ENCODE assay signal across 8 cellular contexts in the genomic region with DNA sequence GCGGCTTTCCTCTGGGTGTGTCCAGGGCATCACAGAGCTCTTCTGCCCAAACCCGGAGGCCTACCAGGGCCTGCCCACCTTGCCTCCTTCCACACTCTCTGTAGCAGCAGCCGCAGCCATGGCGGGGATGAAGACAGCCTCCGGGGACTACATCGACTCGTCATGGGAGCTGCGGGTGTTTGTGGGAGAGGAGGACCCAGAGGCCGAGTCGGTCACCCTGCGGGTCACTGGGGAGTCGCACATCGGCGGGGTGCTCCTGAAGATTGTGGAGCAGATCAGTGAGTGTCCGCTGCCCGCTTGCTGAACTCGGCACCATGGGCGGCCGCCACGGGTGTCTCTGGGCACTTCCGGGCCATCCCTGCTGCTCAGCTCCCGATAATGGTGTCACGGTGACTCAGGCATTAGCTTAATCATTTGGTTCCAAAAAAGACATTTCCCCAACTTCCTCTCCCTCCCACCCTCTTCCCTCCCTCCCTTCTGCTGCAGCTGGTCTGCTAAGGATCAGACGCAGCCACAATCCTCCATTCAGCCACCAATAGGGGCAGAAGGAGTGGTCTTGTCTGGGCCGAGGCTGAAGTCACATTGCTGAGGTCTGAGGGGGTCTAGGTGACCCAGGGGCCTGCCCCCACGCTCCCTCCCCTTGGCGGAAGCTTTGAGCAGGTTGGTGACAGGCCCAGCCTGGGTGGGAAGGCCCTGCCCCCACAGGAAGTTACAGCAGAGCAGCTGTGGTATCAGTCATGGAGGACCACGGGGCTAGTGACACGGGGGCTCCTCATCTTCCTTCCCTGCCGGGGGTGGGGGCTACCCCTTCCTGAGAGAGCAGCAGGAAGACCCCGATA. TPM values are rescaled to one million over a fixed set of nuclear protein-coding genes. Genes with fewer than 3 reads are reported as not detected.
A peak's percentile ranks its signal among the peaks of the same experiment; 100 is the strongest.
DNase-seq lines count a peak whose midpoint lies in the region; ATAC-seq and TF ChIP-seq lines count a peak whose summit lies in the region.

No MANE protein-coding gene starts in this region.

- TF ChIP-seq CTCF in neural crest cell (conservative IDR thresholded peaks at IDR 0.05) = no peak
- TF ChIP-seq CTCF in thoracic aorta (IDR thresholded peaks at IDR 0.05) = no peak

- H3K9me3 ChIP-seq in thoracic aorta = no peaks in the 10 kb centered on the region

- H3K9me3 Mint-ChIP-seq in IgD-negative memory B cell (no peaks in the 10 kb centered on the region), neural crest cell (no peaks in the 10 kb centered on the region)
- H3K9me3 Mint-ChIP-seq in activated CD4-positive, alpha-beta T cell treated with anti-CD3 and anti-CD28 coated beads, Interleukin-2, amount 10 ng/mL, durations not matched to agents 24 days and 14 days = no peaks in the 10 kb centered on the region

- H3K27me3 ChIP-seq in thoracic aorta (replicated peaks; ENCODE audit: insufficient read depth) = no peaks in the 10 kb centered on the region

- peaks cover 19 to 29% (median 26%) of the 10 kb centered on the region in 3 donors for H3K4me1 Mint-ChIP-seq in IgD-negative memory B cell
- peaks cover 32% of the 10 kb centered on the region for H3K4me1 Mint-ChIP-seq in activated CD4-positive, alpha-beta T cell treated with anti-CD3 and anti-CD28 coated beads, Interleukin-2, amount 10 ng/mL, durations not matched to agents 24 days and 14 days
- H3K4me1 Mint-ChIP-seq in neural crest cell = peaks cover 9% of the 10 kb centered on the region

- peak; percentile 58 for ATAC-seq in GM19397 (IDR thresholded peaks at IDR 0.05; ENCODE audit: unreplicated experiment)
- ATAC-seq in thoracic aorta (ENCODE audit: insufficient number of reproducible peaks, low FRiP score, low read depth) = peak; percentile 44

- H3K4me1 ChIP-seq in thoracic aorta (ENCODE audit: control insufficient read depth in 1 of 2, low read depth in 2 of 2) = no peaks in the 10 kb centered on the region

- peak; percentile 68 for DNase-seq in AG08396 (ENCODE audit: low spot score)
- peak; percentile 93 for DNase-seq in activated CD4-positive, alpha-beta T cell treated with anti-CD3 and anti-CD28 coated beads, Interleukin-2, amount 10 ng/mL, durations not matched to agents 24 days and 14 days
- peak; percentile 38 for DNase-seq in effector CD8-positive, alpha-beta T cell (lab: John Stamatoyannopoulos, UW)
- no peak for DNase-seq in neural crest cell (ENCODE audit: low read depth, low spot score)
- no peak for DNase-seq in thoracic aorta (ENCODE audit: low spot score)
- no peak for DNase-seq in NCI-H446 treated with DMSO at 0.1 percent for 48 hours (lab: John Stamatoyannopoulos, UW)

- H3K27me3 Mint-ChIP-seq in IgD-negative memory B cell (no peaks in the 10 kb centered on the region), neural crest cell (ENCODE audit: low read depth) (no peaks in the 10 kb centered on the region)
- H3K27me3 Mint-ChIP-seq in activated CD4-positive, alpha-beta T cell treated with anti-CD3 and anti-CD28 coated beads, Interleukin-2, amount 10 ng/mL, durations not matched to agents 24 days and 14 days = no peaks in the 10 kb centered on the region

- H3K4me3 ChIP-seq in thoracic aorta = peak overlapping the region; percentile 68

- peak overlapping the region; percentile 88 to 97 (median 94) for H3K4me3 Mint-ChIP-seq in IgD-negative memory B cell
- H3K4me3 Mint-ChIP-seq in activated CD4-positive, alpha-beta T cell treated with anti-CD3 and anti-CD28 coated beads, Interleukin-2, amount 10 ng/mL, durations not matched to agents 24 days and 14 days = peak overlapping the region; percentile 88
- no peak overlapping the region for H3K4me3 Mint-ChIP-seq in neural crest cell

- intact Hi-C loops in activated CD4-positive, alpha-beta T cell treated with anti-CD3 and anti-CD28 coated beads, Interleukin-2, amount 10 ng/mL, durations not matched to agents 24 days and 14 days (cut with micrococcal nuclease) = loop anchor here (1.0 to 2.0 kb wide), 2 partner anchors 19 to 33 kb away; a partner anchor contains a TSS

- peaks cover 19% of the 10 kb centered on the region for H3K36me3 ChIP-seq in thoracic aorta

- H3K27ac ChIP-seq in thoracic aorta = peak overlapping the region; percentile 34 to 65

- peak overlapping the region; percentile 88 to 98 (median 91) for H3K27ac Mint-ChIP-seq in IgD-negative memory B cell
- H3K27ac Mint-ChIP-seq in activated CD4-positive, alpha-beta T cell treated with anti-CD3 and anti-CD28 coated beads, Interleukin-2, amount 10 ng/mL, durations not matched to agents 24 days and 14 days = peak overlapping the region; percentile 92
- H3K27ac Mint-ChIP-seq in neural crest cell (ENCODE audit: unreplicated experiment) = peak overlapping the region; percentile 27

- peaks cover 5% of the 10 kb centered on the region for H3K36me3 Mint-ChIP-seq in IgD-negative memory B cell
- peaks cover 72% of the 10 kb centered on the region for H3K36me3 Mint-ChIP-seq in activated CD4-positive, alpha-beta T cell treated with anti-CD3 and anti-CD28 coated beads, Interleukin-2, amount 10 ng/mL, durations not matched to agents 24 days and 14 days (ENCODE audit: low read depth)
- H3K36me3 Mint-ChIP-seq in neural crest cell (ENCODE audit: low read depth) = peaks cover 11% of the 10 kb centered on the region

RNA-seq across cellular contexts. Expression of a gene that starts 0.9 kb away (rescaled TPM):
- 149 TPM for polyA plus RNA-seq in IgD-negative memory B cell
- total RNA-seq in activated CD4-positive, alpha-beta T cell treated with anti-CD3 and anti-CD28 coated beads, Interleukin-2, amount 10 ng/mL, durations not matched to agents 24 days and 14 days = 200 and 213 TPM in 2 replicates
- total RNA-seq in neural crest cell = 2.8 and 3.8 TPM in 2 replicates
- total RNA-seq in thoracic aorta = 10 to 100 TPM; 47.2 to 66.6 TPM

RNA-seq across cellular contexts. Expression of a gene that starts 18.5 kb away (rescaled TPM):
- polyA plus RNA-seq in IgD-negative memory B cell = 75.0 TPM
- 29.8 and 31.7 TPM in 2 replicates for total RNA-seq in activated CD4-positive, alpha-beta T cell treated with anti-CD3 and anti-CD28 coated beads, Interleukin-2, amount 10 ng/mL, durations not matched to agents 24 days and 14 days
- total RNA-seq in neural crest cell (40.2 and 43.2 TPM in 2 replicates), thoracic aorta (10 to 100 TPM; 67.2 to 95.3 TPM)

RNA-seq across cellular contexts. Expression of a gene that starts 18.6 kb away (rescaled TPM):
- polyA plus RNA-seq in IgD-negative memory B cell = 56.6 TPM
- total RNA-seq in activated CD4-positive, alpha-beta T cell treated with anti-CD3 and anti-CD28 coated beads, Interleukin-2, amount 10 ng/mL, durations not matched to agents 24 days and 14 days = 66.1 and 72.6 TPM in 2 replicates
- 35.7 and 40.8 TPM in 2 replicates for total RNA-seq in neural crest cell
- total RNA-seq in thoracic aorta = 10 to 100 TPM; 52.3 to 61.6 TPM

RNA-seq across cellular contexts. Expression of a gene that starts 21.5 kb away (rescaled TPM):
- 102 TPM for polyA plus RNA-seq in IgD-negative memory B cell
- 521 and 535 TPM in 2 replicates for total RNA-seq in activated CD4-positive, alpha-beta T cell treated with anti-CD3 and anti-CD28 coated beads, Interleukin-2, amount 10 ng/mL, durations not matched to agents 24 days and 14 days
- total RNA-seq in neural crest cell (294 and 296 TPM in 2 replicates), thoracic aorta (10 to 100 TPM; 74.7 to 91.2 TPM)

RNA-seq across cellular contexts. Expression of a gene that starts 22.9 kb away (rescaled TPM):
- 49.3 TPM for polyA plus RNA-seq in IgD-negative memory B cell
- 19.9 and 20.0 TPM in 2 replicates for total RNA-seq in activated CD4-positive, alpha-beta T cell treated with anti-CD3 and anti-CD28 coated beads, Interleukin-2, amount 10 ng/mL, durations not matched to agents 24 days and 14 days
- total RNA-seq in neural crest cell (27.2 TPM in 2 replicates), thoracic aorta (10 to 100 TPM; 13.5 to 53.2 TPM)

Comparison
In these comparisons a context has a peak if more than half of its experiments do, and no peak if none do; other contexts are left out.
1. DNase-seq: peak in AG08396 (single experiment), activated CD4-positive, alpha-beta T cell treated with anti-CD3 and anti-CD28 coated beads, Interleukin-2, amount 10 ng/mL, durations not matched to agents 24 days and 14 days (single experiment) and effector CD8-positive, alpha-beta T cell (single experiment); none in neural crest cell (single experiment), thoracic aorta (single experiment) and NCI-H446 treated with DMSO at 0.1 percent for 48 hours (single experiment).
2. H3K27ac Mint-ChIP-seq: peak in every context shown above with its lines; median percentile 92 in activated CD4-positive, alpha-beta T cell treated with anti-CD3 and anti-CD28 coated beads, Interleukin-2, amount 10 ng/mL, durations not matched to agents 24 days and 14 days; 91 in IgD-negative memory B cell; 27 in neural crest cell.